In genomic region chr1:202834771-202835547, GRCh38 we compare ENCODE assay signal across 16 cellular contexts. TPM values are rescaled to one million over a fixed set of nuclear protein-coding genes. Genes with fewer than 3 reads are reported as not detected.
DNase-seq lines count a peak whose midpoint lies in the region; ATAC-seq lines count a peak whose summit lies in the region.
"Had no signal": no experiment of that assay in that cellular context is flagged by ENCODE, and none has a peak within 500 bp of the region (broad histone marks: within the 10 kb centered on the region; RNA-seq: fewer than 3 reads in every experiment).

No MANE protein-coding gene starts in this region.

- H3K36me3 Mint-ChIP-seq in effector memory CD8-positive, alpha-beta T cell (ENCODE audit: insufficient read depth) = peaks cover 7% of the 10 kb centered on the region

- peaks cover 0 to 6% of the 10 kb centered on the region in 2 donors for H3K27me3 Mint-ChIP-seq in effector memory CD8-positive, alpha-beta T cell

- H3K9me3 Mint-ChIP-seq in effector memory CD8-positive, alpha-beta T cell = no peaks in the 10 kb centered on the region
- H3K9me3 Mint-ChIP-seq: naive thymus-derived CD4-positive, alpha-beta T cell had no signal

- peak overlapping the region; percentile 51 to 81 for H3K27ac Mint-ChIP-seq in effector memory CD8-positive, alpha-beta T cell

- H3K4me1 Mint-ChIP-seq in effector memory CD8-positive, alpha-beta T cell (ENCODE audit: low read depth in 2 of 2) = peaks cover 24 to 26% of the 10 kb centered on the region in 2 donors

- peak; percentile 13 to 64 for ATAC-seq in activated CD4-positive, CD25-positive, alpha-beta regulatory T cell treated with anti-CD3 and anti-CD28 coated beads, Interleukin-2, amount 50 U/mL, for 24 hours
- peak; percentile 29 for ATAC-seq in effector memory CD8-positive, alpha-beta T cell (replicated peaks)

- peak overlapping the region in 1 of 2 donors; percentile 56 for H3K4me3 Mint-ChIP-seq in effector memory CD8-positive, alpha-beta T cell

- no peak for DNase-seq in activated CD4-positive, CD25-positive, alpha-beta regulatory T cell (lab: John Stamatoyannopoulos, UW)
- peak; percentile 45 for DNase-seq in activated CD4-positive, alpha-beta T cell treated with anti-CD3 and anti-CD28 coated beads for 48 hours
- no peak for DNase-seq in effector memory CD8-positive, alpha-beta T cell
- DNase-seq in stimulated activated CD4-positive, alpha-beta T cell treated with anti-CD3 and anti-CD28 coated beads, Interleukin-4, amount 100 ng/mL, for 4 hours = peak; percentile 7 to 8
- DNase-seq in GM19238 (ENCODE audit: insufficient read length, low spot score) = no peak
- no peak for DNase-seq in cerebellar cortex (ENCODE audit: low spot score)
- no peak for DNase-seq in mesenteric fat pad (ENCODE audit: low spot score)
- DNase-seq: 8988T; activated CD4-positive, CD25-positive, alpha-beta regulatory T cell treated with anti-CD3 and anti-CD28 coated beads, Interleukin-2, amount 50 U/mL, for 72 hours; kidney glomerular epithelial cell; NCI-H2081; NCI-H774; sigmoid colon had no signal

RNA-seq across cellular contexts. Expression of gene PCAT6, which starts 24.2 kb away (rescaled TPM):
- total RNA-seq in mesenteric fat pad = 1.2 TPM
- total RNA-seq: sigmoid colon, urinary bladder had no signal

RNA-seq across cellular contexts. Expression of gene KDM5B, which starts 26.7 kb away (rescaled TPM):
- 33.4 TPM for total RNA-seq in mesenteric fat pad

RNA-seq across cellular contexts. Expression of gene RABIF, which starts 54.0 kb away (rescaled TPM):
- total RNA-seq in mesenteric fat pad = 5.3 TPM

Comparison
In these comparisons a context has a peak if more than half of its experiments do, and no peak if none do; other contexts are left out.
1. DNase-seq: peak in activated CD4-positive, alpha-beta T cell treated with anti-CD3 and anti-CD28 coated beads for 48 hours (single experiment) and stimulated activated CD4-positive, alpha-beta T cell treated with anti-CD3 and anti-CD28 coated beads, Interleukin-4, amount 100 ng/mL, for 4 hours (2 of 2); none in activated CD4-positive, CD25-positive, alpha-beta regulatory T cell (0 of 4), effector memory CD8-positive, alpha-beta T cell (0 of 3), GM19238 (single experiment), cerebellar cortex (single experiment) and mesenteric fat pad (single experiment).